16 cellular contexts compared by ENCODE assay signal in the genomic region with DNA sequence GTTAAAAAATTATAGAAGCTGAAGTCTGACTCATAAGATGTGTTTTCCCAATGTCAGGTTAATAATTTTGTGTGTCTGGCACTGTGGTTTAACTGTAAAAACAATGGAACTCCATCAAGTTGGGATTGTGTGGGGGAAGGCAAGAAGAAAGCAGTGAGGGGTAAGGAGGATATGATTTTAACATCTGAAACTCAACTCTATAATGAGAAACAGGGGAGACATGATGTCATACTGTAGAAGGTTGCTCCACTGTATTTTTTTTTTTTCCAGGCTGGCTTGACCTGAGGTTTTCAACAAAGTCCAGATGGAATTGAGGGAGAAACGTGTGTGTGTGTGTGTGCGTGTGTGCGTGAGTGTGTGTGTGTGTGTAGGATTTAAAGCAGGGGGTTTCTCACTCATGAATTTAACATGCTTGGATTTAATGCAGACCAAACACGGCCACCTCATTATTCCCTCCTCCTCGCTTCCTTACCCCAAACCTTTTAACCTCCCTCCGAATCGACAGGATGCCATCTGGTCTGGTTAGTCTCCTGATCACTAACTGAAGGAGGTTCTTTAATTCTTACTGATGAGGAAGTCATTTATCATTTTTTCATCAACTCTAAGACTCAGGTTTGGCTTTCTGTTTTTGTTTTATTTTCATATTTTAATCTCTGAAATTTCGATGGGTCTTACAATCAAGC.
A peak's percentile ranks its signal among the peaks of the same experiment; 100 is the strongest.
DNase-seq lines count a peak whose midpoint lies in the region; ATAC-seq, FAIRE-seq and TF ChIP-seq lines count a peak whose summit lies in the region.
"Had no signal": no experiment of that assay in that cellular context is flagged by ENCODE, and none has a peak within 500 bp of the region (broad histone marks: within the 10 kb centered on the region; RNA-seq: fewer than 3 reads in every experiment).

No MANE protein-coding gene starts in this region.

- 22% methylated on average over 8 of the region's 8 CpGs for WGBS in GM12878 (ENCODE audit: insufficient coverage, insufficient replicate concordance, low lambda C conversion rate, missing lambda C conversion rate)
- WGBS in mesenchymal stem cell: no CpG with 5 or more reads among the region's 8 CpGs

- ATAC-seq in GM12878 (peak; percentile 71), GM18505 (IDR thresholded peaks at IDR 0.05; ENCODE audit: unreplicated experiment) (no peak)
- ATAC-seq in stimulated activated naive CD8-positive, alpha-beta T cell treated with anti-CD3 and anti-CD28 coated beads, Interleukin-15, Interleukin-2, amounts not matched to agents 100 U/mL and 50 U/mL, for 24 hours: no peak
- ATAC-seq: right cardiac atrium had no signal

- DNase-seq in AG20443 (ENCODE audit: low spot score) (peak; percentile 44), HK-2 (ENCODE audit: unreplicated experiment) (peak; percentile 61), GM12878 (ENCODE audit: low read depth, low spot score) (no peak), mesenchymal stem cell (peak; percentile 28), GM20000 (ENCODE audit: low spot score) (no peak)
- no peak for DNase-seq in activated T-cell treated with anti-CD3 and anti-CD28 coated beads, Interleukin-2, amount 50 U/mL, for 1 hour
- DNase-seq in stimulated activated naive CD8-positive, alpha-beta T cell treated with anti-CD3 and anti-CD28 coated beads, Interleukin-15, Interleukin-2, amounts not matched to agents 100 U/mL and 50 U/mL, for 24 hours: no peak
- DNase-seq: activated CD8-positive, alpha-beta memory T cell treated with anti-CD3 and anti-CD28 coated beads for 24 hours; esophagus squamous epithelium; Karpas-422; NCI-H526 treated with DMSO at 0.1 percent for 48 hours; T-helper 1 cell had no signal

- RAD21 ChIA-PET in GM12878 (lab: Charles Lee; ENCODE audit: unreplicated experiment): interaction anchor here (0.7 to 1.8 kb wide), 6 partner anchors 17 to 408 kb away, joined by 3 to 7 read pairs (median 4); no protein-coding TSS in a partner anchor

- no TSS peak for BruUV-seq in GM12878 (replicated peaks; lab: Mats Ljungman, UMichigan)

- H2AFZ ChIP-seq in GM12878 (ENCODE audit: control insufficient read depth, low read depth, low read length) (no peak overlapping the region), mesenchymal stem cell (ENCODE audit: low read depth, low read length) (no peak overlapping the region)

- no peak overlapping the region for H4K91ac ChIP-seq in mesenchymal stem cell (ENCODE audit: low read length)

- H3K4me2 ChIP-seq in GM12878 (ENCODE audit: control insufficient read depth, insufficient read depth) (no peak overlapping the region), mesenchymal stem cell (ENCODE audit: low read length, poor library complexity, severe bottlenecking) (peak overlapping the region; percentile 73)

- H3K4me3 ChIP-seq in GM12878 (no peak overlapping the region), mesenchymal stem cell (ENCODE audit: insufficient read depth in 1 of 2, low read depth in 1 of 2, low read length in 2 of 2) (peak overlapping the region in 1 of 2 experiments; percentile 31)
- H3K4me3 ChIP-seq: ascending aorta, esophagus squamous epithelium, lung had no signal

- H3K9me3 ChIP-seq in GM12878 (replicated peaks; ENCODE audit: control insufficient read depth, insufficient read depth, low read length): no peaks in the 10 kb centered on the region
- no peaks in the 10 kb centered on the region for H3K9me3 ChIP-seq in mesenchymal stem cell (ENCODE audit: control insufficient read depth, low read length)
- H3K9me3 ChIP-seq: ascending aorta, esophagus squamous epithelium had no signal

- no peak overlapping the region for H3K18ac ChIP-seq in mesenchymal stem cell (ENCODE audit: low read depth in 1 of 2, low read length in 2 of 2)

- TF ChIP-seq POLR2A in GM12878 (IDR thresholded peaks at IDR 0.05; ENCODE audit: low read depth, low read length): no peak
- no peak for TF ChIP-seq POLR2A in GM18505 (IDR thresholded peaks at IDR 0.05; ENCODE audit: borderline replicate concordance, extremely low read depth, insufficient read depth, insufficient read length)

- no peak overlapping the region for H3K14ac ChIP-seq in mesenchymal stem cell (ENCODE audit: low read length in 2 of 2)

- H3K36me3 ChIP-seq in GM12878 (ENCODE audit: control insufficient read depth in 2 of 2, insufficient read depth in 2 of 2, low read length in 1 of 2): no peaks in the 10 kb centered on the region
- no peaks in the 10 kb centered on the region for H3K36me3 ChIP-seq in mesenchymal stem cell (ENCODE audit: control insufficient read depth in 1 of 2, insufficient read depth in 2 of 2, low read depth in 1 of 2, low read length in 2 of 2)
- H3K36me3 ChIP-seq: ascending aorta, esophagus squamous epithelium had no signal

- in situ Hi-C loops in GM12878 (cut with MboI): no loop called here

- no peaks in the 10 kb centered on the region for H4K20me1 ChIP-seq in GM12878 (ENCODE audit: control insufficient read depth, insufficient read depth)

- H3K27me3 ChIP-seq in GM12878 (replicated peaks in 1 of 2; ENCODE audit: control insufficient read depth in 2 of 2, insufficient read depth in 2 of 2, low read length in 1 of 2) (no peaks in the 10 kb centered on the region), mesenchymal stem cell (ENCODE audit: control insufficient read depth in 1 of 2, insufficient read depth in 1 of 2, low read length in 2 of 2) (no peaks in the 10 kb centered on the region)
- H3K27me3 ChIP-seq: ascending aorta, esophagus squamous epithelium had no signal

- H3K4me1 ChIP-seq in GM12878 (ENCODE audit: control insufficient read depth, insufficient read depth, low read length): no peaks in the 10 kb centered on the region
- H3K4me1 ChIP-seq in mesenchymal stem cell (ENCODE audit: control insufficient read depth, insufficient read depth, low read depth, low read length): peaks cover 5% of the 10 kb centered on the region
- H3K4me1 ChIP-seq: ascending aorta, esophagus squamous epithelium had no signal

- no peaks in the 10 kb centered on the region for H3K79me1 ChIP-seq in mesenchymal stem cell (replicated peaks; ENCODE audit: low read length, poor library complexity, severe bottlenecking)

- no peak overlapping the region for H3K4ac ChIP-seq in mesenchymal stem cell (ENCODE audit: low read depth in 1 of 2, low read length in 2 of 2)

- intact Hi-C loops in GM12878 (cut with micrococcal nuclease; ENCODE audit: unreplicated experiment): no loop called here

- H3K79me2 ChIP-seq in GM12878 (ENCODE audit: control insufficient read depth, insufficient read depth, low read length): no peaks in the 10 kb centered on the region

- H2BK120ac ChIP-seq in mesenchymal stem cell (ENCODE audit: low read depth, low read length): no peak overlapping the region

- no peak overlapping the region for H2BK5ac ChIP-seq in mesenchymal stem cell (ENCODE audit: low read depth, low read length, poor library complexity, severe bottlenecking)

- FAIRE-seq in GM12878 (lab: Jason Lieb, UNC): no peak

- H3K9ac ChIP-seq in GM12878 (ENCODE audit: control insufficient read depth, insufficient read depth, low read length): no peak overlapping the region
- peak overlapping the region; percentile 71 for H3K9ac ChIP-seq in mesenchymal stem cell (ENCODE audit: low read length)

- no peak overlapping the region for H3K23ac ChIP-seq in mesenchymal stem cell (ENCODE audit: low read length in 2 of 2)

- no peak for TF ChIP-seq EP300 in GM12878 (IDR thresholded peaks at IDR 0.05; ENCODE audit: borderline replicate concordance in 1 of 2, control insufficient read depth in 1 of 2, low read depth in 2 of 2, low read length in 2 of 2)

- H3K27ac ChIP-seq in GM12878 (ENCODE audit: control insufficient read depth, insufficient read depth) (no peak overlapping the region), mesenchymal stem cell (ENCODE audit: low read length, poor library complexity, severe bottlenecking) (peak overlapping the region; percentile 97)
- H3K27ac ChIP-seq: ascending aorta, esophagus squamous epithelium had no signal

- CTCF ChIA-PET in GM12878 (lab: Yijun Ruan, JAX): interaction anchor here (1.2 to 2.3 kb wide), 3 partner anchors 120 to 142 kb away, joined by 3 to 9 read pairs (median 5); no protein-coding TSS in a partner anchor

- SMC1A ChIA-PET in GM12878 (lab: Charles Lee; ENCODE audit: uncharacterized antibody, unreplicated experiment): interaction anchor here (0.8 to 2.2 kb wide), 11 partner anchors 14 to 555 kb away, joined by 3 to 9 read pairs (median 3); a partner anchor contains a TSS

- POLR2A ChIA-PET in GM12878 (lab: Charles Lee): interaction anchor here (0.6 to 1.8 kb wide), 3 partner anchors 15 to 139 kb away, joined by 3 to 5 read pairs (median 4); no protein-coding TSS in a partner anchor

- no peak overlapping the region for H2BK12ac ChIP-seq in mesenchymal stem cell (ENCODE audit: low read length in 2 of 2)

- TF ChIP-seq CTCF in GM12878 (IDR thresholded peaks at IDR 0.05 in 2 of 3, conservative IDR thresholded peaks at IDR 0.05 in 1 of 3; ENCODE audit: control insufficient read depth in 2 of 3, extremely low read depth in 1 of 3, insufficient read depth in 1 of 3, low read depth in 3 of 3, low read length in 3 of 3): no peak
- no peak for TF ChIP-seq CTCF in GM20000 (IDR thresholded peaks at IDR 0.05; ENCODE audit: extremely low read depth, missing control alignments)

- TF ChIP-seq RAD21 in GM12878 (IDR thresholded peaks at IDR 0.05; ENCODE audit: insufficient read depth, low read depth, low read length): no peak

- H2AK5ac ChIP-seq in mesenchymal stem cell (ENCODE audit: low read length, severe bottlenecking): no peak overlapping the region

- no peak overlapping the region for H2BK15ac ChIP-seq in mesenchymal stem cell (ENCODE audit: low read depth, poor library complexity, severe bottlenecking)

- H4K8ac ChIP-seq in mesenchymal stem cell (ENCODE audit: low read length): no peak overlapping the region

TF ChIP-seq in GM12878, 131 proteins besides CTCF, POLR2A, EP300 and RAD21 (continues in another document):
- TF ChIP-seq, protein P1, sequence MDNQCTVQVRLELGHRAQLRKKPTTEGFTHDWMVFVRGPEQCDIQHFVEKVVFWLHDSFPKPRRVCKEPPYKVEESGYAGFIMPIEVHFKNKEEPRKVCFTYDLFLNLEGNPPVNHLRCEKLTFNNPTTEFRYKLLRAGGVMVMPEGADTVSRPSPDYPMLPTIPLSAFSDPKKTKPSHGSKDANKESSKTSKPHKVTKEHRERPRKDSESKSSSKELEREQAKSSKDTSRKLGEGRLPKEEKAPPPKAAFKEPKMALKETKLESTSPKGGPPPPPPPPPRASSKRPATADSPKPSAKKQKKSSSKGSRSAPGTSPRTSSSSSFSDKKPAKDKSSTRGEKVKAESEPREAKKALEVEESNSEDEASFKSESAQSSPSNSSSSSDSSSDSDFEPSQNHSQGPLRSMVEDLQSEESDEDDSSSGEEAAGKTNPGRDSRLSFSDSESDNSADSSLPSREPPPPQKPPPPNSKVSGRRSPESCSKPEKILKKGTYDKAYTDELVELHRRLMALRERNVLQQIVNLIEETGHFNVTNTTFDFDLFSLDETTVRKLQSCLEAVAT (IDR thresholded peaks at IDR 0.05): 0 out of 2 replicates have a peak, but pooled peaks have one; percentile 45
- TF ChIP-seq HDGF (IDR thresholded peaks at IDR 0.05) (no peak), JUND (IDR thresholded peaks at IDR 0.05; ENCODE audit: low read depth, low read length) (no peak)
- TF ChIP-seq, protein P2, sequence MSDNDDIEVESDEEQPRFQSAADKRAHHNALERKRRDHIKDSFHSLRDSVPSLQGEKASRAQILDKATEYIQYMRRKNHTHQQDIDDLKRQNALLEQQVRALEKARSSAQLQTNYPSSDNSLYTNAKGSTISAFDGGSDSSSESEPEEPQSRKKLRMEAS (IDR thresholded peaks at IDR 0.05; ENCODE audit: low read depth, low read length): no peak

Comparison
In these comparisons a context has a peak if more than half of its experiments do, and no peak if none do; other contexts are left out.
1. DNase-seq: peak in AG20443 (single experiment), HK-2 (single experiment) and mesenchymal stem cell (single experiment); none in GM12878 (single experiment), activated T-cell treated with anti-CD3 and anti-CD28 coated beads, Interleukin-2, amount 50 U/mL, for 1 hour (single experiment), stimulated activated naive CD8-positive, alpha-beta T cell treated with anti-CD3 and anti-CD28 coated beads, Interleukin-15, Interleukin-2, amounts not matched to agents 100 U/mL and 50 U/mL, for 24 hours (single experiment) and GM20000 (single experiment).